3 cellular contexts compared by ENCODE assay signal in the genomic region with DNA sequence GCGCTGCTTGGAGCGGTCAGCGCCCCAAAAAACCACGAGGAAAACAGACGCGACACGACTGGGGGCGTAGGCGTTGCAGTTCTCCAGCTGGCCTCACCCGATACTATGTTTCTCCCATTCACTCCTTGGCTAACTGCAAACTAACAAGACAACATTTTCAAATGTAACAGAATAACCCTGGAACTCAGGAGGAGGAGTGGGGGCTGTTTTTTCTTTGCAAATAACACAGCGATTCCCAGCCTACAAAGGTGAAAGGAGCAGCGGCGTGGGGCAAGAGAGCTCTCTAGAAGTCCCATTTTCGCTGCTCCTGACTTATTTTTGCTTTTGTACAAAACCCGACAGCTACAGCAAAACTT.
TF ChIP-seq lines count a peak whose summit lies in the region.

No MANE protein-coding gene starts in this region.

TF ChIP-seq in A549, 52 proteins besides CTCF, POLR2A, EP300 and RAD21:
- TF ChIP-seq NFE2L2 (conservative IDR thresholded peaks at IDR 0.05; ENCODE audit: low read length) (no peak), RFX5 (IDR thresholded peaks at IDR 0.05) (no peak), TP53 (CRISPR knock-in tag; IDR thresholded peaks at IDR 0.05) (no peak), CBX8 (IDR thresholded peaks at IDR 0.05) (no peak), ZSCAN20 (CRISPR knock-in tag; IDR thresholded peaks at IDR 0.05) (no peak), ZC3H11A (IDR thresholded peaks at IDR 0.05) (no peak), MAFK (IDR thresholded peaks at IDR 0.05; ENCODE audit: partially characterized antibody) (no peak)
- TF ChIP-seq, protein P1, sequence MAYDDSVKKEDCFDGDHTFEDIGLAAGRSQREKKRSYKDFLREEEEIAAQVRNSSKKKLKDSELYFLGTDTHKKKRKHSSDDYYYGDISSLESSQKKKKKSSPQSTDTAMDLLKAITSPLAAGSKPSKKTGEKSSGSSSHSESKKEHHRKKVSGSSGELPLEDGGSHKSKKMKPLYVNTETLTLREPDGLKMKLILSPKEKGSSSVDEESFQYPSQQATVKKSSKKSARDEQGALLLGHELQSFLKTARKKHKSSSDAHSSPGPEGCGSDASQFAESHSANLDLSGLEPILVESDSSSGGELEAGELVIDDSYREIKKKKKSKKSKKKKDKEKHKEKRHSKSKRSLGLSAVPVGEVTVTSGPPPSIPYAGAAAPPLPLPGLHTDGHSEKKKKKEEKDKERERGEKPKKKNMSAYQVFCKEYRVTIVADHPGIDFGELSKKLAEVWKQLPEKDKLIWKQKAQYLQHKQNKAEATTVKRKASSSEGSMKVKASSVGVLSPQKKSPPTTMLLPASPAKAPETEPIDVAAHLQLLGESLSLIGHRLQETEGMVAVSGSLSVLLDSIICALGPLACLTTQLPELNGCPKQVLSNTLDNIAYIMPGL (CRISPR knock-in tag; IDR thresholded peaks at IDR 0.05; ENCODE audit: borderline replicate concordance), result no peak

TF ChIP-seq in GM23338, 12 proteins besides CTCF, POLR2A, EP300 and RAD21:
- peak; percentile 51 for TF ChIP-seq EZH2 (IDR thresholded peaks at IDR 0.05; ENCODE audit: low read depth, unreplicated experiment)
- TF ChIP-seq, protein P2, sequence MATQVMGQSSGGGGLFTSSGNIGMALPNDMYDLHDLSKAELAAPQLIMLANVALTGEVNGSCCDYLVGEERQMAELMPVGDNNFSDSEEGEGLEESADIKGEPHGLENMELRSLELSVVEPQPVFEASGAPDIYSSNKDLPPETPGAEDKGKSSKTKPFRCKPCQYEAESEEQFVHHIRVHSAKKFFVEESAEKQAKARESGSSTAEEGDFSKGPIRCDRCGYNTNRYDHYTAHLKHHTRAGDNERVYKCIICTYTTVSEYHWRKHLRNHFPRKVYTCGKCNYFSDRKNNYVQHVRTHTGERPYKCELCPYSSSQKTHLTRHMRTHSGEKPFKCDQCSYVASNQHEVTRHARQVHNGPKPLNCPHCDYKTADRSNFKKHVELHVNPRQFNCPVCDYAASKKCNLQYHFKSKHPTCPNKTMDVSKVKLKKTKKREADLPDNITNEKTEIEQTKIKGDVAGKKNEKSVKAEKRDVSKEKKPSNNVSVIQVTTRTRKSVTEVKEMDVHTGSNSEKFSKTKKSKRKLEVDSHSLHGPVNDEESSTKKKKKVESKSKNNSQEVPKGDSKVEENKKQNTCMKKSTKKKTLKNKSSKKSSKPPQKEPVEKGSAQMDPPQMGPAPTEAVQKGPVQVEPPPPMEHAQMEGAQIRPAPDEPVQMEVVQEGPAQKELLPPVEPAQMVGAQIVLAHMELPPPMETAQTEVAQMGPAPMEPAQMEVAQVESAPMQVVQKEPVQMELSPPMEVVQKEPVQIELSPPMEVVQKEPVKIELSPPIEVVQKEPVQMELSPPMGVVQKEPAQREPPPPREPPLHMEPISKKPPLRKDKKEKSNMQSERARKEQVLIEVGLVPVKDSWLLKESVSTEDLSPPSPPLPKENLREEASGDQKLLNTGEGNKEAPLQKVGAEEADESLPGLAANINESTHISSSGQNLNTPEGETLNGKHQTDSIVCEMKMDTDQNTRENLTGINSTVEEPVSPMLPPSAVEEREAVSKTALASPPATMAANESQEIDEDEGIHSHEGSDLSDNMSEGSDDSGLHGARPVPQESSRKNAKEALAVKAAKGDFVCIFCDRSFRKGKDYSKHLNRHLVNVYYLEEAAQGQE (IDR thresholded peaks at IDR 0.05; ENCODE audit: unreplicated experiment), result no peak
- no peak for TF ChIP-seq CREB1 (CRISPR knock-in tag; IDR thresholded peaks at IDR 0.05; ENCODE audit: low read depth)

TF ChIP-seq in H1, 55 proteins besides CTCF, POLR2A, EP300 and RAD21:
- TF ChIP-seq POLR2AphosphoS5 (IDR thresholded peaks at IDR 0.05; ENCODE audit: low read depth, low read length), result no peak
- peak; percentile 35 for TF ChIP-seq EZH2 (IDR thresholded peaks at IDR 0.05; ENCODE audit: low read depth, low read length, severe bottlenecking)
- TF ChIP-seq, protein P3, sequence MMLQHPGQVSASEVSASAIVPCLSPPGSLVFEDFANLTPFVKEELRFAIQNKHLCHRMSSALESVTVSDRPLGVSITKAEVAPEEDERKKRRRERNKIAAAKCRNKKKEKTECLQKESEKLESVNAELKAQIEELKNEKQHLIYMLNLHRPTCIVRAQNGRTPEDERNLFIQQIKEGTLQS (IDR thresholded peaks at IDR 0.05; ENCODE audit: insufficient read depth, low read depth, low read length), result no peak
- TF ChIP-seq SP2 (IDR thresholded peaks at IDR 0.05; ENCODE audit: low read length), result no peak
- TF ChIP-seq ASH2L (IDR thresholded peaks at IDR 0.05; ENCODE audit: low read length), result no peak
TF ChIP-seq in H1: peak in this region for 1.
